8 cellular contexts compared by ENCODE assay signal in genomic region chr20:18794428-18794787, GRCh38. TPM values are rescaled to one million over a fixed set of nuclear protein-coding genes. Genes with fewer than 3 reads are reported as not detected.
A peak's percentile ranks its signal among the peaks of the same experiment; 100 is the strongest.
DNase-seq lines count a peak whose midpoint lies in the region; ATAC-seq and TF ChIP-seq lines count a peak whose summit lies in the region.

No MANE protein-coding gene starts in this region.

- TF ChIP-seq CTCF in fibroblast of villous mesenchyme (IDR thresholded peaks at IDR 0.05; ENCODE audit: insufficient read depth, low read depth, low read length) (no peak), retinal pigment epithelial cell (conservative IDR thresholded peaks at IDR 0.05; ENCODE audit: low read depth, low read length) (no peak)

- ATAC-seq in GM18858 (IDR thresholded peaks at IDR 0.05; ENCODE audit: unreplicated experiment) (peak; percentile 3), HG03108 (IDR thresholded peaks at IDR 0.05; ENCODE audit: unreplicated experiment) (no peak)

- H3K9me3 ChIP-seq in SK-N-MC (ENCODE audit: low read depth, low read length), result no peaks in the 10 kb centered on the region

- DNase-seq in SK-N-MC (ENCODE audit: low read depth, low spot score) (no peak), fibroblast of villous mesenchyme (ENCODE audit: low read depth) (no peak), retinal pigment epithelial cell (ENCODE audit: low read depth) (no peak), dedifferentiated amniotic fluid mesenchymal stem cell (ENCODE audit: extremely low spot score) (no peak), SKM-1 (lab: John Stamatoyannopoulos, UW; ENCODE audit: unreplicated experiment) (no peak)
- DNase-seq in stimulated activated CD8-positive, alpha-beta memory T cell treated with anti-CD3 and anti-CD28 coated beads, Interleukin-4, amount 100 ng/mL, for 48 hours, result no peak

- no peak overlapping the region for H3K27ac ChIP-seq in SK-N-MC

- H3K36me3 ChIP-seq in SK-N-MC (ENCODE audit: insufficient read depth, low read length), result no peaks in the 10 kb centered on the region

- peak overlapping the region; percentile 92 for H3K9ac ChIP-seq in SK-N-MC (ENCODE audit: insufficient read length)

- H3K4me3 ChIP-seq in SK-N-MC (peak overlapping the region; percentile 95), fibroblast of villous mesenchyme (ENCODE audit: low read depth, low read length) (peak overlapping the region; percentile 87), retinal pigment epithelial cell (ENCODE audit: low read length) (peak overlapping the region; percentile 87)

RNA-seq across cellular contexts. Expression of gene SCP2D1, which starts 19.2 kb away (rescaled TPM):
- not detected in 2 replicates for total RNA-seq in fibroblast of villous mesenchyme
